In genomic region chr6:142302427-142303190, GRCh38 we compare ENCODE assay signal across 1 cellular context.
TF ChIP-seq lines count a peak whose summit lies in the region.

No MANE protein-coding gene starts in this region.

TF ChIP-seq in IMR-90, 13 proteins besides CTCF, POLR2A, EP300 and RAD21 (continued from another document):
- TF ChIP-seq SMC3 (IDR thresholded peaks at IDR 0.05; ENCODE audit: low read depth, low read length): no peak
- no peak for TF ChIP-seq RFX5 (IDR thresholded peaks at IDR 0.05; ENCODE audit: low read depth, low read length)
- TF ChIP-seq MXI1 (IDR thresholded peaks at IDR 0.05; ENCODE audit: borderline replicate concordance, low read depth, low read length): no peak
- TF ChIP-seq USF2 (IDR thresholded peaks at IDR 0.05; ENCODE audit: low read depth, low read length): no peak
- no peak for TF ChIP-seq MAZ (IDR thresholded peaks at IDR 0.05; ENCODE audit: borderline replicate concordance, low read depth, low read length)
TF ChIP-seq in IMR-90: peak in this region for 0.
